ENCODE assay signal across 16 cellular contexts in genomic region chr9:16708638-16709435, GRCh38.
DNase-seq lines count a peak whose midpoint lies in the region; ATAC-seq and TF ChIP-seq lines count a peak whose summit lies in the region.
"Had no signal": no experiment of that assay in that cellular context is flagged by ENCODE, and none has a peak within 500 bp of the region (broad histone marks: within the 10 kb centered on the region; RNA-seq: fewer than 3 reads in every experiment).

No MANE protein-coding gene starts in this region.

- H3F3A ChIP-seq in PC-3 (ENCODE audit: low read length, unreplicated experiment) = peaks cover 4% of the 10 kb centered on the region

- H3K4me3 Mint-ChIP-seq in nephron progenitor cell = peak overlapping the region; percentile 68
- no peak overlapping the region for H3K4me3 Mint-ChIP-seq in T-helper 2 cell treated with Interferon-gamma antibody and Interleukin-4, amounts not matched to agents 5 μg/mL and 100 μg/mL, for 36 hours
- H3K4me3 Mint-ChIP-seq: effector memory CD8-positive, alpha-beta T cell; naive B cell; T-helper 17 cell had no signal

- H3K79me2 ChIP-seq in PC-3 (ENCODE audit: low read length) = peaks cover 5% of the 10 kb centered on the region
- H3K79me2 ChIP-seq in fibroblast of lung (ENCODE audit: control insufficient read depth, insufficient read depth, low read length) = peaks cover 11% of the 10 kb centered on the region

- H3K4me2 ChIP-seq in PC-3 (ENCODE audit: low read length) (0 out of 2 replicates have a peak overlapping the region, but pooled peaks have one; percentile 25), fibroblast of lung (ENCODE audit: extremely low read depth, insufficient read depth, low read length) (peak overlapping the region; percentile 23)

- H3K9me2 ChIP-seq in PC-3 (replicated peaks; ENCODE audit: low read length) = no peaks in the 10 kb centered on the region

- CTCF ChIA-PET in PC-3 (lab: Charles Lee) = interaction anchor here (0.5 kb wide), 1 partner anchor 13 kb away, joined by 4 read pairs; no protein-coding TSS in a partner anchor

- DNase-seq in DMS 273 treated with DMSO at 0.1 percent for 48 hours (lab: John Stamatoyannopoulos, UW) (peak; percentile 53), PC-3 (no peak), fibroblast of lung (ENCODE audit: low read depth in 2 of 2) (peak; percentile 82 to 97), nephron progenitor cell (peak; percentile 18), HuH-7 (ENCODE audit: low spot score) (no peak), NCI-H524 (lab: John Stamatoyannopoulos, UW) (no peak)
- no peak for DNase-seq in T-helper 2 cell treated with Interferon-gamma antibody and Interleukin-4, amounts not matched to agents 5 μg/mL and 100 μg/mL, for 36 hours (ENCODE audit: low spot score)
- DNase-seq: activated CD4-positive, alpha-beta T cell treated with anti-CD3 and anti-CD28 coated beads, Interleukin-2, amount 50 U/mL, for 48 hours; DMS79; effector memory CD8-positive, alpha-beta T cell; hypothalamus; naive B cell; NCI-H1436; T-helper 17 cell had no signal

- H3K36me3 ChIP-seq in PC-3 (ENCODE audit: low read depth, low read length) (no peaks in the 10 kb centered on the region), fibroblast of lung (ENCODE audit: control insufficient read depth, insufficient read depth, low read length) (no peaks in the 10 kb centered on the region)

- H3K4me1 Mint-ChIP-seq in nephron progenitor cell = peaks cover 69% of the 10 kb centered on the region
- H3K4me1 Mint-ChIP-seq in T-helper 2 cell treated with Interferon-gamma antibody and Interleukin-4, amounts not matched to agents 5 μg/mL and 100 μg/mL, for 36 hours (ENCODE audit: low read depth) = no peaks in the 10 kb centered on the region
- H3K4me1 Mint-ChIP-seq: naive B cell, T-helper 17 cell had no signal

- H3K4me3 ChIP-seq in PC-3 (ENCODE audit: low read length) = no peak overlapping the region
- no peak overlapping the region for H3K4me3 ChIP-seq in fibroblast of lung (replicated peaks in 1 of 4; ENCODE audit: control extremely low read depth in 1 of 4, insufficient read depth in 1 of 4, low read depth in 3 of 4, low read length in 4 of 4)

- H4K20me1 ChIP-seq in PC-3 (ENCODE audit: low read length) = no peaks in the 10 kb centered on the region
- no peaks in the 10 kb centered on the region for H4K20me1 ChIP-seq in fibroblast of lung (ENCODE audit: control insufficient read depth, extremely low read depth, insufficient read depth, low read length)

- no TSS peak for BruUV-seq in PC-3 (replicated peaks; lab: Mats Ljungman, UMichigan)

- no peaks in the 10 kb centered on the region for H3K9me3 ChIP-seq in PC-3 (ENCODE audit: low read length)
- H3K9me3 ChIP-seq in fibroblast of lung (ENCODE audit: control insufficient read depth, insufficient read depth, low read depth, low read length) = no peaks in the 10 kb centered on the region

- no peaks in the 10 kb centered on the region for H3K27me3 Mint-ChIP-seq in nephron progenitor cell (ENCODE audit: low read depth, poor library complexity)
- H3K27me3 Mint-ChIP-seq in T-helper 2 cell treated with Interferon-gamma antibody and Interleukin-4, amounts not matched to agents 5 μg/mL and 100 μg/mL, for 36 hours (ENCODE audit: low read depth) = no peaks in the 10 kb centered on the region
- H3K27me3 Mint-ChIP-seq: effector memory CD8-positive, alpha-beta T cell; T-helper 17 cell had no signal

- no peaks in the 10 kb centered on the region for H3K27me3 ChIP-seq in PC-3 (ENCODE audit: low read length)
- no peaks in the 10 kb centered on the region for H3K27me3 ChIP-seq in fibroblast of lung (ENCODE audit: control insufficient read depth, insufficient read depth, low read length)

- H3K9me3 Mint-ChIP-seq in nephron progenitor cell = no peaks in the 10 kb centered on the region
- H3K9me3 Mint-ChIP-seq in T-helper 2 cell treated with Interferon-gamma antibody and Interleukin-4, amounts not matched to agents 5 μg/mL and 100 μg/mL, for 36 hours = peaks cover 6% of the 10 kb centered on the region

- H2AFZ ChIP-seq in PC-3 (ENCODE audit: low read length) = no peak overlapping the region
- H2AFZ ChIP-seq in fibroblast of lung (ENCODE audit: low read length) = no peak overlapping the region

- H3K4me1 ChIP-seq in PC-3 (ENCODE audit: insufficient read depth, low read length) (peaks cover 26% of the 10 kb centered on the region), fibroblast of lung (ENCODE audit: control insufficient read depth, extremely low read depth, insufficient read depth, low read length) (peaks cover 25% of the 10 kb centered on the region)

- intact Hi-C loops in PC-3 (cut with micrococcal nuclease) = no loop called here

- H3K27ac ChIP-seq in PC-3 (ENCODE audit: low read length) = no peak overlapping the region
- peak overlapping the region; percentile 36 for H3K27ac ChIP-seq in fibroblast of lung (ENCODE audit: insufficient read depth, low read length)

- H3K9ac ChIP-seq in PC-3 (ENCODE audit: low read length) (no peak overlapping the region), fibroblast of lung (ENCODE audit: insufficient read depth, low read length) (no peak overlapping the region)

- H3K36me3 Mint-ChIP-seq in nephron progenitor cell (ENCODE audit: low read depth) = no peaks in the 10 kb centered on the region
- no peaks in the 10 kb centered on the region for H3K36me3 Mint-ChIP-seq in T-helper 2 cell treated with Interferon-gamma antibody and Interleukin-4, amounts not matched to agents 5 μg/mL and 100 μg/mL, for 36 hours (ENCODE audit: low read depth)
- H3K36me3 Mint-ChIP-seq: activated naive CD4-positive, alpha-beta T cell treated with anti-CD3 and anti-CD28 coated beads, Interleukin-2, amount 50 U/mL, for 72 hours; naive B cell had no signal

- TF ChIP-seq CTCF in PC-3 (conservative IDR thresholded peaks at IDR 0.05; ENCODE audit: low read depth, low read length) = no peak
- no peak for TF ChIP-seq CTCF in fibroblast of lung (conservative IDR thresholded peaks at IDR 0.05 in 1 of 2, IDR thresholded peaks at IDR 0.05 in 1 of 2; ENCODE audit: low read depth in 1 of 2, low read length in 2 of 2)
- no peak for TF ChIP-seq CTCF in nephron progenitor cell (IDR thresholded peaks at IDR 0.05)

- POLR2A ChIA-PET in PC-3 (lab: Charles Lee; ENCODE audit: unreplicated experiment) = interaction anchor here (0.6 kb wide), 1 partner anchor 423 kb away, joined by 4 read pairs; no protein-coding TSS in a partner anchor

- H3K27ac Mint-ChIP-seq in nephron progenitor cell = peak overlapping the region; percentile 8
- no peak overlapping the region for H3K27ac Mint-ChIP-seq in T-helper 2 cell treated with Interferon-gamma antibody and Interleukin-4, amounts not matched to agents 5 μg/mL and 100 μg/mL, for 36 hours
- H3K27ac Mint-ChIP-seq: activated naive CD4-positive, alpha-beta T cell treated with anti-CD3 and anti-CD28 coated beads, Interleukin-2, amount 50 U/mL, for 72 hours; effector memory CD8-positive, alpha-beta T cell; naive B cell; T-helper 17 cell had no signal

- no peak for ATAC-seq in PC-3
- no peak for ATAC-seq in HG03045 (IDR thresholded peaks at IDR 0.05; ENCODE audit: unreplicated experiment)
- ATAC-seq: activated naive CD4-positive, alpha-beta T cell treated with anti-CD3 and anti-CD28 coated beads, Interleukin-2, amount 50 U/mL, for 72 hours; effector memory CD8-positive, alpha-beta T cell; T-helper 17 cell had no signal

Comparison
In these comparisons a context has a peak if more than half of its experiments do, and no peak if none do; other contexts are left out.
1. DNase-seq: peak in DMS 273 treated with DMSO at 0.1 percent for 48 hours (single experiment), fibroblast of lung (2 of 2) and nephron progenitor cell (single experiment); none in PC-3 (single experiment), HuH-7 (single experiment), NCI-H524 (0 of 2) and T-helper 2 cell treated with Interferon-gamma antibody and Interleukin-4, amounts not matched to agents 5 μg/mL and 100 μg/mL, for 36 hours (single experiment).